9 cellular contexts compared by ENCODE assay signal in genomic region chr1:40344597-40344996, GRCh38. TPM values are rescaled to one million over a fixed set of nuclear protein-coding genes. Genes with fewer than 3 reads are reported as not detected.
DNase-seq lines count a peak whose midpoint lies in the region; ATAC-seq and TF ChIP-seq lines count a peak whose summit lies in the region.
"Had no signal": no experiment of that assay in that cellular context is flagged by ENCODE, and none has a peak within 500 bp of the region (broad histone marks: within the 10 kb centered on the region; RNA-seq: fewer than 3 reads in every experiment).

No MANE protein-coding gene starts in this region.

- peak overlapping the region; percentile 60 for H3K4me3 Mint-ChIP-seq in CD8-positive, alpha-beta T cell

- peaks cover 51% of the 10 kb centered on the region for H3K4me1 Mint-ChIP-seq in CD8-positive, alpha-beta T cell (ENCODE audit: low read depth)

- H3K27me3 ChIP-seq in CD8-positive, alpha-beta T cell (ENCODE audit: insufficient read depth, low read length): no peaks in the 10 kb centered on the region
- H3K27me3 ChIP-seq in adipocyte (replicated peaks; ENCODE audit: control insufficient read depth, insufficient read depth, low read length): peaks cover 5% of the 10 kb centered on the region
- H3K27me3 ChIP-seq in transverse colon: no peaks in the 10 kb centered on the region

- peak overlapping the region; percentile 72 for H3K9ac ChIP-seq in adipocyte (ENCODE audit: low read length)

- no peaks in the 10 kb centered on the region for H3K9me3 ChIP-seq in CD8-positive, alpha-beta T cell (ENCODE audit: low read length)
- H3K9me3 ChIP-seq in adipocyte (ENCODE audit: control insufficient read depth, low read length) (peaks cover 8% of the 10 kb centered on the region), transverse colon (no peaks in the 10 kb centered on the region)
- H3K9me3 ChIP-seq: HAP-1 had no signal

- no peaks in the 10 kb centered on the region for H3K36me3 Mint-ChIP-seq in CD8-positive, alpha-beta T cell

- ATAC-seq in CD8-positive, alpha-beta T cell: peak; percentile 75
- ATAC-seq in HG02840 (IDR thresholded peaks at IDR 0.05; ENCODE audit: low FRiP score, unreplicated experiment) (no peak), HG02610 (IDR thresholded peaks at IDR 0.05; ENCODE audit: unreplicated experiment) (no peak)

- H3K27ac ChIP-seq in CD8-positive, alpha-beta T cell (ENCODE audit: low read depth, low read length): no peak overlapping the region
- peak overlapping the region in 1 of 4 donors; percentile 18 for H3K27ac ChIP-seq in transverse colon

- no peak for TF ChIP-seq EP300 in transverse colon (IDR thresholded peaks at IDR 0.05; ENCODE audit: low read depth)

- peaks cover 37% of the 10 kb centered on the region for H3K4me1 ChIP-seq in CD8-positive, alpha-beta T cell (ENCODE audit: insufficient read depth, low read length)
- H3K4me1 ChIP-seq in adipocyte (ENCODE audit: control insufficient read depth, insufficient read depth, low read length) (peaks cover 14% of the 10 kb centered on the region), transverse colon (no peaks in the 10 kb centered on the region)

- H3K4me3 ChIP-seq in CD8-positive, alpha-beta T cell (ENCODE audit: low read depth, low read length): no peak overlapping the region
- peak overlapping the region; percentile 71 for H3K4me3 ChIP-seq in adipocyte (ENCODE audit: low read length)
- no peak overlapping the region for H3K4me3 ChIP-seq in lower leg skin (ENCODE audit: low read depth, poor library complexity, severe bottlenecking)
- no peak overlapping the region for H3K4me3 ChIP-seq in transverse colon
- H3K4me3 ChIP-seq: HAP-1 had no signal

- no peak for TF ChIP-seq POLR2A in lower leg skin (IDR thresholded peaks at IDR 0.05)
- TF ChIP-seq POLR2A in transverse colon (IDR thresholded peaks at IDR 0.05): peak; percentile 10

- WGBS in lower leg skin, 2 donors: 20 to 23% methylated on average over 6 of the region's 6 CpGs
- 7 to 12% methylated on average over 5 to 6 of the region's 6 CpGs for WGBS in transverse colon (ENCODE audit: low coverage in 1 of 2), 2 donors

- intact Hi-C loops in CD8-positive, alpha-beta T cell (cut with DNase I, micrococcal nuclease): loop anchor here in 1 of 2 experiments (5.0 kb wide), 1 partner anchor 527 kb away; no protein-coding TSS in a partner anchor
- intact Hi-C loops in lower leg skin (cut with DNase I; ENCODE audit: low total_unique reads): no loop called here
- intact Hi-C loops in transverse colon (cut with DNase I; ENCODE audit: low total_unique reads): no loop called here

- H3K27ac Mint-ChIP-seq in CD8-positive, alpha-beta T cell: peak overlapping the region; percentile 69

- no peak for TF ChIP-seq CTCF in CD8-positive, alpha-beta T cell (IDR thresholded peaks at IDR 0.05)
- TF ChIP-seq CTCF in lower leg skin (IDR thresholded peaks at IDR 0.05) (no peak), transverse colon (IDR thresholded peaks at IDR 0.05) (no peak)

- CTCF ChIA-PET in CD8-positive, alpha-beta T cell (lab: Charles Lee): interaction anchor here (0.9 to 13.5 kb wide), 9 partner anchors 9 to 305 kb away, joined by 3 to 312 read pairs (median 4); no protein-coding TSS in a partner anchor

- in situ Hi-C loops in transverse colon (cut with MboI; ENCODE audit: low pct_ligation_motif_present in 1 of 4, low pct_unique_long_range_greater_than_20kb in 1 of 4, low sequenced_read_pairs in 3 of 4): loop anchor here in 1 of 4 donors (5.0 kb wide), 1 partner anchor 63 kb away; no protein-coding TSS in a partner anchor

- H3K9me3 Mint-ChIP-seq in CD8-positive, alpha-beta T cell: no peaks in the 10 kb centered on the region

- POLR2A ChIA-PET in CD8-positive, alpha-beta T cell (lab: Charles Lee): interaction anchor here (0.7 to 1.1 kb wide), 4 partner anchors 10 to 133 kb away, joined by 3 to 5 read pairs (median 4); partner anchors contain the start of gene ZFP69

- H3K36me3 ChIP-seq in CD8-positive, alpha-beta T cell (ENCODE audit: insufficient read depth, low read length): no peaks in the 10 kb centered on the region
- no peaks in the 10 kb centered on the region for H3K36me3 ChIP-seq in adipocyte (ENCODE audit: control insufficient read depth, insufficient read depth, low read length, severe bottlenecking)
- no peaks in the 10 kb centered on the region for H3K36me3 ChIP-seq in transverse colon
- H3K36me3 ChIP-seq: HAP-1 had no signal

- H3K27me3 Mint-ChIP-seq in CD8-positive, alpha-beta T cell (ENCODE audit: low read depth): no peaks in the 10 kb centered on the region

- peak in 4 of 7 experiments; percentile 9 to 33 (median 30) for DNase-seq in CD8-positive, alpha-beta T cell
- DNase-seq in NCI-H69 (lab: John Stamatoyannopoulos, UW) (peak; percentile 48), adipocyte (ENCODE audit: low read depth) (peak; percentile 92), lower leg skin (ENCODE audit: low spot score in 2 of 2) (peak; percentile 42 to 90), transverse colon (peak; percentile 52), NCI-H2171 treated with DMSO at 0.1 percent for 48 hours (lab: John Stamatoyannopoulos, UW) (no peak)

RNA-seq across cellular contexts. Expression of gene COL9A2, which starts 27.5 kb away (rescaled TPM):
- total RNA-seq in CD8-positive, alpha-beta T cell: 1 to 10 TPM; 3.2 to 4.0 TPM
- total RNA-seq in lower leg skin: 1 to 10 TPM; 2.4 to 8.7 (median 4.3) TPM
- 10 to 100 TPM in 3 of 4 donors, 1 to 10 TPM in 1; 5.4 to 43.0 (median 14.6) TPM for total RNA-seq in transverse colon

RNA-seq across cellular contexts. Expression of gene SMAP2, which starts 28.9 kb away (rescaled TPM):
- 100 to 1,000 TPM; 167 to 171 TPM for total RNA-seq in CD8-positive, alpha-beta T cell
- 10 to 100 TPM; 34.2 to 69.5 (median 43.7) TPM for total RNA-seq in lower leg skin
- 10 to 100 TPM; 20.1 to 47.0 (median 33.8) TPM for total RNA-seq in transverse colon
